In genomic region chr11:78645226-78646202, GRCh38 we compare ENCODE assay signal across 8 cellular contexts.
A peak's percentile ranks its signal among the peaks of the same experiment; 100 is the strongest.
DNase-seq lines count a peak whose midpoint lies in the region; ATAC-seq, FAIRE-seq and TF ChIP-seq lines count a peak whose summit lies in the region.

No MANE protein-coding gene starts in this region.

- no peak overlapping the region for H3K4me3 ChIP-seq in mammary epithelial cell (replicated peaks in 1 of 3; ENCODE audit: insufficient read depth in 1 of 3, low read depth in 2 of 3, low read length in 3 of 3)
- H3K4me3 ChIP-seq in kidney (ENCODE audit: low read length in 2 of 2) = no peak overlapping the region

- H4K20me1 ChIP-seq in mammary epithelial cell (ENCODE audit: insufficient read depth, low read length) = no peaks in the 10 kb centered on the region

- peak overlapping the region; percentile 25 for H3K4me2 ChIP-seq in mammary epithelial cell (ENCODE audit: insufficient read depth, low read depth, low read length)

- peak; percentile 63 for DNase-seq in NCI-H82 (lab: John Stamatoyannopoulos, UW)
- no peak for DNase-seq in NCI-H82 treated with DMSO at 0.1 percent for 48 hours (lab: John Stamatoyannopoulos, UW; ENCODE audit: unreplicated experiment)
- DNase-seq in NCI-H2107 treated with DMSO at 0.1 percent for 48 hours (lab: John Stamatoyannopoulos, UW; ENCODE audit: unreplicated experiment) = peak; percentile 72
- peak; percentile 74 for DNase-seq in mammary epithelial cell
- DNase-seq in kidney = no peak
- DNase-seq in stimulated activated CD4-positive, alpha-beta T cell treated with anti-CD3 and anti-CD28 coated beads, Interleukin-2, amount 100 ng/mL, for 4 hours (ENCODE audit: low read depth) = peak; percentile 20

- H3K4me1 ChIP-seq in mammary epithelial cell (ENCODE audit: insufficient read depth, low read length) (peaks cover 14% of the 10 kb centered on the region), kidney (ENCODE audit: control insufficient read depth in 1 of 2, insufficient read depth in 1 of 2, low read depth in 1 of 2, low read length in 2 of 2) (no peaks in the 10 kb centered on the region)

- peak; percentile 77 for ATAC-seq in HG02938 (IDR thresholded peaks at IDR 0.05; ENCODE audit: unreplicated experiment)

- TF ChIP-seq CTCF in VCaP (conservative IDR thresholded peaks at IDR 0.05) (peak; percentile 95), mammary epithelial cell (conservative IDR thresholded peaks at IDR 0.05 in 1 of 2, IDR thresholded peaks at IDR 0.05 in 1 of 2; ENCODE audit: extremely low read depth in 1 of 2, insufficient read depth in 1 of 2, low read depth in 1 of 2, low read length in 2 of 2) (peak; percentile 93 to 98), kidney (IDR thresholded peaks at IDR 0.05; ENCODE audit: borderline replicate concordance, extremely low read depth, insufficient read depth) (peak; percentile 98)

- no peak for FAIRE-seq in kidney (lab: Jason Lieb, UNC)

- CTCF ChIA-PET in mammary epithelial cell (lab: Charles Lee; ENCODE audit: low non-redundant PET) = interaction anchor here (0.6 to 2.9 kb wide), 15 partner anchors 15 to 847 kb away, joined by 3 to 94 read pairs (median 4); no protein-coding TSS in a partner anchor

- no peak overlapping the region for H3K9ac ChIP-seq in mammary epithelial cell (ENCODE audit: insufficient read depth, low read length)
- no peak overlapping the region for H3K9ac ChIP-seq in kidney (ENCODE audit: low read length in 2 of 2)

- peak overlapping the region; percentile 48 for H2AFZ ChIP-seq in mammary epithelial cell (ENCODE audit: low read depth, low read length)

- in situ Hi-C loops in mammary epithelial cell (cut with MboI; ENCODE audit: low sequenced_read_pairs in 2 of 2) = loop anchor here (5.0 kb wide), 2 partner anchors 72 to 317 kb away; no protein-coding TSS in a partner anchor

- H3K27me3 ChIP-seq in mammary epithelial cell (ENCODE audit: insufficient read depth, low read length) = no peaks in the 10 kb centered on the region

- H3K27ac ChIP-seq in VCaP (no peak overlapping the region), mammary epithelial cell (ENCODE audit: insufficient read depth, low read depth, low read length) (peak overlapping the region; percentile 42), kidney (ENCODE audit: low read depth in 2 of 2, low read length in 2 of 2) (no peak overlapping the region)

- no peaks in the 10 kb centered on the region for H3K79me2 ChIP-seq in mammary epithelial cell (ENCODE audit: insufficient read depth, low read length)

- no TSS peak for BruUV-seq in mammary epithelial cell (replicated peaks; lab: Mats Ljungman, UMichigan)

- intact Hi-C loops in mammary epithelial cell (cut with micrococcal nuclease) (loop anchor here (1.0 to 10.0 kb wide), 10 partner anchors 70 to 1059 kb away; no protein-coding TSS in a partner anchor), kidney (cut with DNase I) (no loop called here)

- H3K36me3 ChIP-seq in mammary epithelial cell (ENCODE audit: insufficient read depth, low read length) (no peaks in the 10 kb centered on the region), kidney (ENCODE audit: control insufficient read depth in 1 of 2, insufficient read depth in 2 of 2, low read length in 2 of 2) (no peaks in the 10 kb centered on the region)

- WGBS in mammary epithelial cell (ENCODE audit: low coverage, missing lambda C conversion rate) = 4% methylated on average over 5 of the region's 5 CpGs

- dilution Hi-C loops in mammary epithelial cell (cut with HindIII; ENCODE audit: low sequenced_read_pairs) = loop anchor here (10.0 kb wide), 1 partner anchor 319 kb away; no protein-coding TSS in a partner anchor

- H3K9me3 ChIP-seq in mammary epithelial cell (replicated peaks; ENCODE audit: insufficient read depth, low read length) = no peaks in the 10 kb centered on the region
- no peaks in the 10 kb centered on the region for H3K9me3 ChIP-seq in kidney (ENCODE audit: control insufficient read depth in 1 of 2, low read length in 2 of 2)

Comparison
In these comparisons a context has a peak if more than half of its experiments do, and no peak if none do; other contexts are left out.
1. DNase-seq: peak in NCI-H82 (single experiment), NCI-H2107 treated with DMSO at 0.1 percent for 48 hours (single experiment), mammary epithelial cell (single experiment) and stimulated activated CD4-positive, alpha-beta T cell treated with anti-CD3 and anti-CD28 coated beads, Interleukin-2, amount 100 ng/mL, for 4 hours (single experiment); none in NCI-H82 treated with DMSO at 0.1 percent for 48 hours (single experiment) and kidney (single experiment).
2. Peak in every context shown above with its lines, with median percentiles within 50 percentile points of each other: CTCF ChIP-seq.